16 cellular contexts compared by ENCODE assay signal in genomic region chr20:25372584-25373336, GRCh38. TPM values are rescaled to one million over a fixed set of nuclear protein-coding genes. Genes with fewer than 3 reads are reported as not detected.
A peak's percentile ranks its signal among the peaks of the same experiment; 100 is the strongest.
DNase-seq lines count a peak whose midpoint lies in the region; ATAC-seq, FAIRE-seq and TF ChIP-seq lines count a peak whose summit lies in the region.
"Had no signal": no experiment of that assay in that cellular context is flagged by ENCODE, and none has a peak within 500 bp of the region (broad histone marks: within the 10 kb centered on the region; RNA-seq: fewer than 3 reads in every experiment).

No MANE protein-coding gene starts in this region.

- intact Hi-C loops in IMR-90 (cut with micrococcal nuclease) (loop anchor here (1.0 kb wide), 1 partner anchor 11 kb away; no protein-coding TSS in a partner anchor), GM12878 (cut with micrococcal nuclease; ENCODE audit: unreplicated experiment) (no loop called here)
- intact Hi-C loops in naive thymus-derived CD4-positive, alpha-beta T cell (cut with micrococcal nuclease), result no loop called here

- ATAC-seq in IMR-90 (ENCODE audit: low read depth), result peak; percentile 95
- ATAC-seq in GM12878, result no peak
- ATAC-seq in naive thymus-derived CD4-positive, alpha-beta T cell, result peak; percentile 27
- ATAC-seq in HG03571 (IDR thresholded peaks at IDR 0.05; ENCODE audit: unreplicated experiment), result no peak

- H2AK5ac ChIP-seq in IMR-90 (ENCODE audit: low read depth, low read length), result peak overlapping the region; percentile 97

- TF ChIP-seq EP300 in GM12878 (IDR thresholded peaks at IDR 0.05; ENCODE audit: borderline replicate concordance in 1 of 2, control insufficient read depth in 1 of 2, low read depth in 2 of 2, low read length in 2 of 2), result no peak

- H3K4me3 ChIP-seq in IMR-90 (ENCODE audit: insufficient read depth, low read depth, low read length), result no peak overlapping the region
- no peak overlapping the region for H3K4me3 ChIP-seq in GM12878
- no peak overlapping the region for H3K4me3 ChIP-seq in naive thymus-derived CD4-positive, alpha-beta T cell (ENCODE audit: low read length)
- H3K4me3 ChIP-seq: coronary artery, thoracic aorta had no signal

- H2BK120ac ChIP-seq in IMR-90 (ENCODE audit: low read depth, low read length), result peak overlapping the region; percentile 83

- H2AFZ ChIP-seq in IMR-90 (replicated peaks; ENCODE audit: low read length, poor library complexity) (no peak overlapping the region), GM12878 (ENCODE audit: control insufficient read depth, low read depth, low read length) (no peak overlapping the region)

- H3K9me3 Mint-ChIP-seq in naive thymus-derived CD4-positive, alpha-beta T cell, result peaks cover 0 to 3% (median 0%) of the 10 kb centered on the region in 11 donors

- peak; percentile 8 for DNase-seq in NK-92 treated with Interleukin-12 subunit alpha and Interleukin-12 subunit beta, amount 100 ng/mL, for 24 hours (lab: John Stamatoyannopoulos, UW)
- DNase-seq in NK-92 (lab: John Stamatoyannopoulos, UW; ENCODE audit: unreplicated experiment) (no peak), IMR-90 (peak; percentile 99), GM12878 (ENCODE audit: low read depth, low spot score) (no peak), ecto neural progenitor cell (ENCODE audit: low spot score) (no peak), GM20000 (ENCODE audit: low spot score) (no peak)
- DNase-seq in naive thymus-derived CD4-positive, alpha-beta T cell, result no peak
- DNase-seq: NCI-H510A treated with DMSO at 0.1 percent for 48 hours; nephron progenitor cell; stimulated activated CD4-positive, alpha-beta T cell treated with anti-CD3 and anti-CD28 coated beads, Interleukin-2, amount 100 ng/mL, for 24 hours; T-helper 1 cell had no signal

- CTCF ChIA-PET in IMR-90 (lab: Yijun Ruan, JAX), result no interaction called here
- CTCF ChIA-PET in GM12878 (lab: Yijun Ruan, JAX), result interaction anchor here (1.4 kb wide), 1 partner anchor 26 kb away, joined by 5 read pairs; no protein-coding TSS in a partner anchor
- CTCF ChIA-PET in naive thymus-derived CD4-positive, alpha-beta T cell (lab: Charles Lee), result no interaction called here

- RAD21 ChIA-PET in GM12878 (lab: Charles Lee; ENCODE audit: unreplicated experiment), result no interaction called here

- TF ChIP-seq POLR2A in IMR-90 (IDR thresholded peaks at IDR 0.05; ENCODE audit: low read depth, low read length), result no peak
- TF ChIP-seq POLR2A in GM12878 (IDR thresholded peaks at IDR 0.05; ENCODE audit: low read depth, low read length), result no peak

- peak overlapping the region; percentile 79 for H3K23ac ChIP-seq in IMR-90 (ENCODE audit: low read depth, low read length)

- H3K27me3 Mint-ChIP-seq in naive thymus-derived CD4-positive, alpha-beta T cell, result no peaks in the 10 kb centered on the region

- H3K9ac ChIP-seq in IMR-90 (ENCODE audit: low read depth, low read length), result no peak overlapping the region
- H3K9ac ChIP-seq in GM12878 (ENCODE audit: control insufficient read depth, insufficient read depth, low read length), result no peak overlapping the region

- peak overlapping the region; percentile 97 for H3K18ac ChIP-seq in IMR-90 (ENCODE audit: low read depth, low read length)

- peak overlapping the region; percentile 75 for H4K91ac ChIP-seq in IMR-90 (ENCODE audit: insufficient read depth, low read depth, low read length)

- TF ChIP-seq CTCF in IMR-90 (conservative IDR thresholded peaks at IDR 0.05; ENCODE audit: low read depth, low read length) (no peak), GM12878 (IDR thresholded peaks at IDR 0.05 in 2 of 3, conservative IDR thresholded peaks at IDR 0.05 in 1 of 3; ENCODE audit: control insufficient read depth in 2 of 3, extremely low read depth in 1 of 3, insufficient read depth in 1 of 3, low read depth in 3 of 3, low read length in 3 of 3) (no peak), GM20000 (IDR thresholded peaks at IDR 0.05; ENCODE audit: extremely low read depth, missing control alignments) (no peak)

- H3K4me2 ChIP-seq in IMR-90 (ENCODE audit: low read depth, low read length) (0 out of 2 replicates have a peak overlapping the region, but pooled peaks have one; percentile 42), GM12878 (ENCODE audit: control insufficient read depth, insufficient read depth) (no peak overlapping the region)

- 100% methylated on average over 4 of the region's 10 CpGs; no CpG with 5 or more reads in 1 of the 2 experiments for WGBS in IMR-90 (ENCODE audit: extremely low coverage in 2 of 2, insufficient read length in 1 of 2), 2 experiments
- WGBS in GM12878 (ENCODE audit: insufficient coverage, insufficient replicate concordance, low lambda C conversion rate, missing lambda C conversion rate), result 93% methylated on average over 10 of the region's 10 CpGs

- H3K79me2 ChIP-seq in GM12878 (ENCODE audit: control insufficient read depth, insufficient read depth, low read length), result peaks cover 21% of the 10 kb centered on the region

- H3K9me3 ChIP-seq in IMR-90 (ENCODE audit: control insufficient read depth, insufficient read depth, low read length) (peaks cover 33% of the 10 kb centered on the region), GM12878 (replicated peaks; ENCODE audit: control insufficient read depth, insufficient read depth, low read length) (no peaks in the 10 kb centered on the region; the same call in 2 of the 3 replicates)
- no peaks in the 10 kb centered on the region for H3K9me3 ChIP-seq in naive thymus-derived CD4-positive, alpha-beta T cell (ENCODE audit: control insufficient read depth in 2 of 3, low read length in 3 of 3)
- H3K9me3 ChIP-seq: thoracic aorta had no signal

- no peak overlapping the region for H3K4me3 Mint-ChIP-seq in naive thymus-derived CD4-positive, alpha-beta T cell
- H3K4me3 Mint-ChIP-seq: nephron progenitor cell had no signal

- H2BK5ac ChIP-seq in IMR-90 (ENCODE audit: low read depth, low read length, poor library complexity, severe bottlenecking), result peak overlapping the region; percentile 98

- peak overlapping the region; percentile 94 for H3K27ac ChIP-seq in IMR-90 (ENCODE audit: insufficient read depth, low read length)
- H3K27ac ChIP-seq in GM12878 (ENCODE audit: control insufficient read depth, insufficient read depth), result no peak overlapping the region
- no peak overlapping the region for H3K27ac ChIP-seq in naive thymus-derived CD4-positive, alpha-beta T cell (ENCODE audit: low read depth, low read length)
- H3K27ac ChIP-seq: 22Rv1, coronary artery, thoracic aorta had no signal

- H3K4me1 ChIP-seq in IMR-90 (ENCODE audit: control insufficient read depth, insufficient read depth, low read length), result peaks cover 11% of the 10 kb centered on the region
- H3K4me1 ChIP-seq in GM12878 (ENCODE audit: control insufficient read depth, insufficient read depth, low read length), result peaks cover 4% of the 10 kb centered on the region; the same call in 1 of the 2 replicates
- no peaks in the 10 kb centered on the region for H3K4me1 ChIP-seq in naive thymus-derived CD4-positive, alpha-beta T cell (ENCODE audit: control insufficient read depth in 2 of 2, insufficient read depth in 2 of 2, low read length in 2 of 2)

- SMC1A ChIA-PET in GM12878 (lab: Charles Lee; ENCODE audit: uncharacterized antibody, unreplicated experiment), result no interaction called here

- peak overlapping the region; percentile 95; the same call in 2 of the 3 replicates for H2BK15ac ChIP-seq in IMR-90 (ENCODE audit: low read depth, low read length)

- no peak overlapping the region for H2AK9ac ChIP-seq in IMR-90 (replicated peaks; ENCODE audit: low read depth, low read length, poor library complexity)

- H2BK20ac ChIP-seq in IMR-90 (ENCODE audit: low read depth, low read length), result peak overlapping the region; percentile 91

- H3K36me3 ChIP-seq in IMR-90 (ENCODE audit: control insufficient read depth, insufficient read depth, low read length) (no peaks in the 10 kb centered on the region), GM12878 (ENCODE audit: control insufficient read depth in 2 of 2, insufficient read depth in 2 of 2, low read length in 1 of 2) (no peaks in the 10 kb centered on the region; a peak in 1 of 4 replicates)
- H3K36me3 ChIP-seq in naive thymus-derived CD4-positive, alpha-beta T cell (ENCODE audit: control insufficient read depth in 2 of 3, insufficient read depth in 3 of 3, low read length in 3 of 3), result no peaks in the 10 kb centered on the region
- H3K36me3 ChIP-seq: thoracic aorta had no signal

- dilution Hi-C loops in IMR-90 (cut with HindIII; ENCODE audit: low sequenced_read_pairs, unreplicated experiment), result no loop called here

- H3K4me1 Mint-ChIP-seq in naive thymus-derived CD4-positive, alpha-beta T cell, result peaks cover 0 to 15% (median 5%) of the 10 kb centered on the region in 7 donors
- H3K4me1 Mint-ChIP-seq: nephron progenitor cell had no signal

- in situ Hi-C loops in IMR-90 (cut with MboI; ENCODE audit: low sequenced_read_pairs), result no loop called here
- in situ Hi-C loops in GM12878 (cut with MboI), result no loop called here

- no peak overlapping the region for H3K27ac Mint-ChIP-seq in naive thymus-derived CD4-positive, alpha-beta T cell
- H3K27ac Mint-ChIP-seq: nephron progenitor cell had no signal

- peak overlapping the region; percentile 77 for H3K14ac ChIP-seq in IMR-90 (replicated peaks; ENCODE audit: low read depth, low read length)

- H4K20me1 ChIP-seq in IMR-90 (ENCODE audit: insufficient read depth, low read length) (peaks cover 9% of the 10 kb centered on the region), GM12878 (ENCODE audit: control insufficient read depth, insufficient read depth) (no peaks in the 10 kb centered on the region; the same call in 1 of the 2 replicates)

- peaks cover 3 to 46% (median 24%) of the 10 kb centered on the region in 5 donors for H3K36me3 Mint-ChIP-seq in naive thymus-derived CD4-positive, alpha-beta T cell

- peaks cover 47 to 87% of the 10 kb centered on the region in 2 experiments for H3K79me1 ChIP-seq in IMR-90 (ENCODE audit: low read depth in 1 of 2, low read length in 2 of 2)

- H3K56ac ChIP-seq in IMR-90 (ENCODE audit: extremely low read depth, insufficient read depth, low read length), result peak overlapping the region; percentile 30; the same call in 1 of the 2 replicates

- TF ChIP-seq RAD21 in IMR-90 (IDR thresholded peaks at IDR 0.05; ENCODE audit: low read length) (no peak), GM12878 (IDR thresholded peaks at IDR 0.05; ENCODE audit: insufficient read depth, low read depth, low read length) (no peak)

- H3K9me1 ChIP-seq in IMR-90 (ENCODE audit: insufficient read depth, low read length), result peaks cover 5% of the 10 kb centered on the region

- no peak for FAIRE-seq in GM12878 (lab: Jason Lieb, UNC)
- FAIRE-seq: G401.6 had no signal

- peak overlapping the region; percentile 90 for H3K4ac ChIP-seq in IMR-90 (ENCODE audit: low read depth, low read length)

- H4K5ac ChIP-seq in IMR-90 (ENCODE audit: low read depth, low read length), result peak overlapping the region; percentile 66; the same call in 1 of the 2 replicates

- BruUV-seq in IMR-90 (replicated peaks; lab: Mats Ljungman, UMichigan) (TSS peak; percentile 89), GM12878 (replicated peaks; lab: Mats Ljungman, UMichigan) (no TSS peak)

- H3K27me3 ChIP-seq in IMR-90 (ENCODE audit: control insufficient read depth, insufficient read depth, low read length) (no peaks in the 10 kb centered on the region), GM12878 (replicated peaks in 1 of 2; ENCODE audit: control insufficient read depth in 2 of 2, insufficient read depth in 2 of 2, low read length in 1 of 2) (no peaks in the 10 kb centered on the region)
- H3K27me3 ChIP-seq in naive thymus-derived CD4-positive, alpha-beta T cell (ENCODE audit: control insufficient read depth in 2 of 2, insufficient read depth in 2 of 2, low read length in 2 of 2), result no peaks in the 10 kb centered on the region

- POLR2A ChIA-PET in IMR-90 (lab: Charles Lee; ENCODE audit: unreplicated experiment), result no interaction called here
- POLR2A ChIA-PET in GM12878 (lab: Charles Lee), result no interaction called here
- POLR2A ChIA-PET in naive thymus-derived CD4-positive, alpha-beta T cell (lab: Charles Lee), result no interaction called here

- H4K8ac ChIP-seq in IMR-90 (ENCODE audit: low read depth in 2 of 2, low read length in 2 of 2), result peak overlapping the region; percentile 49 to 88

RNA-seq across cellular contexts. Expression of gene ABHD12, which starts 17.9 kb away (rescaled TPM):
- total RNA-seq in IMR-90 (2012; rRNA removed) (64.2 and 80.7 TPM in 2 replicates), GM12878 (2014; rRNA removed) (22.8 and 33.0 TPM in 2 replicates), GM12878 (2014; rRNA removed; fragmentation: Illumina TruSeq; extraction: Trizol) (15.9 and 22.0 TPM in 2 replicates), GM12878 (2021) (37.1 and 42.2 TPM in 2 replicates)
- polyA plus RNA-seq in IMR-90 (2012; rRNA removed) (84.0 and 108 TPM in 2 replicates), GM12878 (2011; rRNA removed) (14.2 and 16.1 TPM in 2 replicates), GM12878 (2014; fragmentation: Illumina TruSeq; extraction: Trizol) (19.8 and 27.6 TPM in 2 replicates), GM12878 (2014; fragmentation: Nextera tagmentation; extraction: Ambion mirVana) (1 to 10 TPM; 1.5 to 4.1 TPM), GM12878 (2014; rRNA removed) (25.7 and 28.8 TPM in 2 replicates), GM12878 (2016; fragmentation: Nextera tagmentation; extraction: Ambion mirVana) (10 to 100 TPM; 52.4 to 61.8 TPM)
- 66.3 and 83.3 TPM in 2 replicates for polyA plus RNA-seq in IMR-90 (2012; cell fraction: cytosol; rRNA removed)
- polyA plus RNA-seq in IMR-90 (2012; cell fraction: nucleus; rRNA removed; ENCODE audit: low replicate concordance), result 61.1 and 62.6 TPM in 2 replicates
- total RNA-seq in GM12878 (2013; cell fraction: nucleolus; rRNA removed), result 30.6 and 34.6 TPM in 2 replicates
- 28.3 TPM for polyA plus RNA-seq in GM12878 (2011; ENCODE audit: low read depth)
- polyA plus RNA-seq in GM12878 (2011; cell fraction: cytosol; rRNA removed), result 19.5 and 21.7 TPM in 2 replicates
- 23.4 and 24.7 TPM in 2 replicates for polyA plus RNA-seq in GM12878 (2011; cell fraction: nucleus; rRNA removed)
- 28.7 and 33.4 TPM in 2 replicates for polyA plus RNA-seq in GM12878 (2012)
- 21.3 and 24.1 TPM in 2 replicates for polyA minus RNA-seq in GM12878 (2011; rRNA and poly(A)+ RNA removed)
- 4.7 and 15.1 TPM in 2 replicates for polyA minus RNA-seq in GM12878 (2011; cell fraction: cytosol; rRNA and poly(A)+ RNA removed)
- polyA minus RNA-seq in GM12878 (2011; cell fraction: nucleus; rRNA and poly(A)+ RNA removed), result 13.9 and 28.6 TPM in 2 replicates
- 10 to 100 TPM; 16.5 to 27.6 (median 22.5) TPM for total RNA-seq in naive thymus-derived CD4-positive, alpha-beta T cell
- 10 to 100 TPM; 24.4 to 29.7 TPM for polyA plus RNA-seq in naive thymus-derived CD4-positive, alpha-beta T cell

RNA-seq across cellular contexts. Expression of gene GINS1, which starts 34.7 kb away (rescaled TPM):
- 6.6 and 12.2 TPM in 2 replicates for total RNA-seq in IMR-90 (2012; rRNA removed)
- polyA plus RNA-seq in IMR-90 (2012; rRNA removed), result 4.1 and 4.9 TPM in 2 replicates
- 0.90 and 2.2 TPM in 2 replicates for polyA plus RNA-seq in IMR-90 (2012; cell fraction: cytosol; rRNA removed)
- polyA plus RNA-seq in IMR-90 (2012; cell fraction: nucleus; rRNA removed; ENCODE audit: low replicate concordance), result 0.63 and 2.9 TPM in 2 replicates
- total RNA-seq in GM12878 (2013; cell fraction: nucleolus; rRNA removed), result 16.8 and 17.9 TPM in 2 replicates
- total RNA-seq in GM12878 (2014; rRNA removed), result 31.1 and 35.3 TPM in 2 replicates
- total RNA-seq in GM12878 (2014; rRNA removed; fragmentation: Illumina TruSeq; extraction: Trizol), result 26.1 and 29.1 TPM in 2 replicates
- 33.8 and 35.6 TPM in 2 replicates for total RNA-seq in GM12878 (2021)
- 6.9 TPM for polyA plus RNA-seq in GM12878 (2011; ENCODE audit: low read depth)
- polyA plus RNA-seq in GM12878 (2011; rRNA removed), result 34.1 and 47.5 TPM in 2 replicates
- 15.9 and 18.7 TPM in 2 replicates for polyA plus RNA-seq in GM12878 (2011; cell fraction: cytosol; rRNA removed)
- polyA plus RNA-seq in GM12878 (2011; cell fraction: nucleus; rRNA removed), result 10.0 and 15.1 TPM in 2 replicates
- 8.0 and 10.6 TPM in 2 replicates for polyA plus RNA-seq in GM12878 (2012)
- 25.2 and 30.0 TPM in 2 replicates for polyA plus RNA-seq in GM12878 (2014; fragmentation: Illumina TruSeq; extraction: Trizol)
- polyA plus RNA-seq in GM12878 (2014; fragmentation: Nextera tagmentation; extraction: Ambion mirVana), result 10 to 100 TPM; 13.0 to 20.0 TPM
- 25.3 and 29.6 TPM in 2 replicates for polyA plus RNA-seq in GM12878 (2014; rRNA removed)
- polyA plus RNA-seq in GM12878 (2016; fragmentation: Nextera tagmentation; extraction: Ambion mirVana), result 10 to 100 TPM; 40.5 to 44.6 TPM
- polyA minus RNA-seq in GM12878 (2011; rRNA and poly(A)+ RNA removed), result 16.5 and 18.3 TPM in 2 replicates
- 8.8 and 10.1 TPM in 2 replicates for polyA minus RNA-seq in GM12878 (2011; cell fraction: cytosol; rRNA and poly(A)+ RNA removed)
- 4.0 and 9.7 TPM in 2 replicates for polyA minus RNA-seq in GM12878 (2011; cell fraction: nucleus; rRNA and poly(A)+ RNA removed)
- 10 to 100 TPM in 1 of 5 experiments, under 1 TPM in 4; 0.44 to 24.9 (median 0.81) TPM for total RNA-seq in naive thymus-derived CD4-positive, alpha-beta T cell
- 1 to 10 TPM in 1 of 2 donors, under 1 TPM in 1; 0.93 to 1.1 TPM for polyA plus RNA-seq in naive thymus-derived CD4-positive, alpha-beta T cell

Comparison
In these comparisons a context has a peak if more than half of its experiments do, and no peak if none do; other contexts are left out.
1. DNase-seq: peak in NK-92 treated with Interleukin-12 subunit alpha and Interleukin-12 subunit beta, amount 100 ng/mL, for 24 hours (single experiment) and IMR-90 (single experiment); none in NK-92 (single experiment), GM12878 (single experiment), naive thymus-derived CD4-positive, alpha-beta T cell (0 of 9), ecto neural progenitor cell (single experiment) and GM20000 (single experiment).
2. ATAC-seq: peak in IMR-90 (single experiment) and naive thymus-derived CD4-positive, alpha-beta T cell (single experiment); none in GM12878 (single experiment) and HG03571 (single experiment).